Comparison of ENCODE assay signal across 13 cellular contexts in genomic region chr7:91995391-91995790, GRCh38. TPM values are rescaled to one million over a fixed set of nuclear protein-coding genes. Genes with fewer than 3 reads are reported as not detected.
A peak's percentile ranks its signal among the peaks of the same experiment; 100 is the strongest.
DNase-seq lines count a peak whose midpoint lies in the region; ATAC-seq and TF ChIP-seq lines count a peak whose summit lies in the region.
"Had no signal": no experiment of that assay in that cellular context is flagged by ENCODE, and none has a peak within 500 bp of the region (broad histone marks: within the 10 kb centered on the region; RNA-seq: fewer than 3 reads in every experiment).

No MANE protein-coding gene starts in this region.

- DNase-seq in OCI-LY7 (ENCODE audit: low spot score) = peak; percentile 12
- no peak for DNase-seq in HuH-7.5 (ENCODE audit: low spot score)
- DNase-seq in mesenchymal stem cell = no peak
- no peak for DNase-seq in NCI-H1436 (lab: John Stamatoyannopoulos, UW)
- DNase-seq in T-helper 17 cell = no peak
- DNase-seq: amniotic stem cell, GOT3, mucosa of descending colon, sigmoid colon had no signal

- no peak overlapping the region for H3K4me3 Mint-ChIP-seq in T-helper 17 cell
- H3K4me3 Mint-ChIP-seq: T-helper 2 cell treated with Interferon-gamma antibody and Interleukin-4, amounts not matched to agents 5 μg/mL and 100 μg/mL, for 36 hours had no signal

- no peak overlapping the region for H2BK5ac ChIP-seq in mesenchymal stem cell (ENCODE audit: low read depth, low read length, poor library complexity, severe bottlenecking)

- H3K36me3 Mint-ChIP-seq in T-helper 17 cell (ENCODE audit: low read depth) = peaks cover 7% of the 10 kb centered on the region

- no peaks in the 10 kb centered on the region for H3K9me3 ChIP-seq in OCI-LY7 (ENCODE audit: low read length)
- no peaks in the 10 kb centered on the region for H3K9me3 ChIP-seq in mesenchymal stem cell (ENCODE audit: control insufficient read depth, low read length)
- H3K9me3 ChIP-seq in T-helper 17 cell (ENCODE audit: control insufficient read depth, low read length, poor library complexity, severe bottlenecking) = no peaks in the 10 kb centered on the region
- H3K9me3 ChIP-seq: mucosa of descending colon, sigmoid colon had no signal

- intact Hi-C loops in OCI-LY7 (cut with micrococcal nuclease; ENCODE audit: unreplicated experiment) = no loop called here

- CTCF ChIA-PET in OCI-LY7 (lab: Charles Lee; ENCODE audit: unreplicated experiment) = no interaction called here

- H2BK120ac ChIP-seq in mesenchymal stem cell (ENCODE audit: low read depth, low read length) = no peak overlapping the region

- no peaks in the 10 kb centered on the region for H3K27me3 Mint-ChIP-seq in T-helper 17 cell

- no peak overlapping the region for H3K4me2 ChIP-seq in OCI-LY7 (ENCODE audit: low read length)
- no peak overlapping the region for H3K4me2 ChIP-seq in mesenchymal stem cell (ENCODE audit: low read length, poor library complexity, severe bottlenecking)

- no peak overlapping the region for H2BK15ac ChIP-seq in mesenchymal stem cell (ENCODE audit: low read depth, poor library complexity, severe bottlenecking)

- H3K4me3 ChIP-seq in OCI-LY7 (ENCODE audit: low read depth, low read length, poor library complexity, severe bottlenecking) (no peak overlapping the region), mesenchymal stem cell (ENCODE audit: insufficient read depth in 1 of 2, low read depth in 1 of 2, low read length in 2 of 2) (no peak overlapping the region)
- H3K4me3 ChIP-seq: mucosa of descending colon, sigmoid colon had no signal

- peaks cover 11% of the 10 kb centered on the region for H3K4me1 ChIP-seq in OCI-LY7 (ENCODE audit: insufficient read depth, low read length, poor library complexity, severe bottlenecking)
- H3K4me1 ChIP-seq in mesenchymal stem cell (ENCODE audit: control insufficient read depth, insufficient read depth, low read depth, low read length) = peaks cover 4% of the 10 kb centered on the region
- H3K4me1 ChIP-seq: sigmoid colon had no signal

- H3K23ac ChIP-seq in mesenchymal stem cell (ENCODE audit: low read length in 2 of 2) = no peak overlapping the region

- POLR2A ChIA-PET in OCI-LY7 (lab: Charles Lee) = interaction anchor here (0.7 to 1.1 kb wide), 4 partner anchors 24 to 68 kb away, joined by 3 to 10 read pairs (median 3); partner anchors contain the start of gene AKAP9

- H3K18ac ChIP-seq in mesenchymal stem cell (ENCODE audit: low read depth in 1 of 2, low read length in 2 of 2) = no peak overlapping the region

- H3K36me3 ChIP-seq in OCI-LY7 (ENCODE audit: insufficient read depth, low read length) (peaks cover 57% of the 10 kb centered on the region), mesenchymal stem cell (ENCODE audit: control insufficient read depth in 1 of 2, insufficient read depth in 2 of 2, low read depth in 1 of 2, low read length in 2 of 2) (peaks cover 16 to 69% of the 10 kb centered on the region in 2 experiments)

- TF ChIP-seq CTCF in OCI-LY7 (conservative IDR thresholded peaks at IDR 0.05; ENCODE audit: low read length) = no peak

- WGBS in mesenchymal stem cell = 99% methylated on average over 2 of the region's 2 CpGs

- no peak overlapping the region for H3K9ac ChIP-seq in mesenchymal stem cell (ENCODE audit: low read length)

- no peaks in the 10 kb centered on the region for H3K79me2 ChIP-seq in OCI-LY7 (ENCODE audit: insufficient read depth, low read depth, low read length)

- no peak overlapping the region for H2AK5ac ChIP-seq in mesenchymal stem cell (ENCODE audit: low read length, severe bottlenecking)

- no peak overlapping the region for H4K91ac ChIP-seq in mesenchymal stem cell (ENCODE audit: low read length)

- H3K9me2 ChIP-seq in OCI-LY7 (ENCODE audit: insufficient read depth, low read length) = no peaks in the 10 kb centered on the region

- H2AFZ ChIP-seq in OCI-LY7 (ENCODE audit: low read length) (no peak overlapping the region), mesenchymal stem cell (ENCODE audit: low read depth, low read length) (no peak overlapping the region)

- no peak overlapping the region for H3K4ac ChIP-seq in mesenchymal stem cell (ENCODE audit: low read depth in 1 of 2, low read length in 2 of 2)

- H3K4me1 Mint-ChIP-seq in T-helper 17 cell = peaks cover 4% of the 10 kb centered on the region

- no peak overlapping the region for H2BK12ac ChIP-seq in mesenchymal stem cell (ENCODE audit: low read length in 2 of 2)

- H4K8ac ChIP-seq in mesenchymal stem cell (ENCODE audit: low read length) = no peak overlapping the region

- BruUV-seq in OCI-LY7 (replicated peaks; lab: Mats Ljungman, UMichigan) = no TSS peak

- H3K27ac ChIP-seq in OCI-LY7 (ENCODE audit: low read depth, low read length, poor library complexity, severe bottlenecking) = peak overlapping the region; percentile 10
- H3K27ac ChIP-seq in mesenchymal stem cell (ENCODE audit: low read length, poor library complexity, severe bottlenecking) = no peak overlapping the region
- H3K27ac ChIP-seq: sigmoid colon had no signal

- H4K20me1 ChIP-seq in OCI-LY7 (ENCODE audit: insufficient read depth, low read length) = no peaks in the 10 kb centered on the region

- H3K27me3 ChIP-seq in mesenchymal stem cell (ENCODE audit: control insufficient read depth in 1 of 2, insufficient read depth in 1 of 2, low read length in 2 of 2) = no peaks in the 10 kb centered on the region
- H3K27me3 ChIP-seq: sigmoid colon had no signal

- H3K27ac Mint-ChIP-seq in T-helper 17 cell = no peak overlapping the region
- H3K27ac Mint-ChIP-seq: T-helper 2 cell treated with Interferon-gamma antibody and Interleukin-4, amounts not matched to agents 5 μg/mL and 100 μg/mL, for 36 hours had no signal

- ATAC-seq in GM18870 (IDR thresholded peaks at IDR 0.05; ENCODE audit: unreplicated experiment) (peak; percentile 91), GM21528 (IDR thresholded peaks at IDR 0.05; ENCODE audit: low FRiP score, unreplicated experiment) (peak; percentile 90), HG03097 (IDR thresholded peaks at IDR 0.05; ENCODE audit: low FRiP score, unreplicated experiment) (peak; percentile 75), T-helper 17 cell (no peak)
- ATAC-seq: mucosa of descending colon had no signal

- H3K79me1 ChIP-seq in mesenchymal stem cell (replicated peaks; ENCODE audit: low read length, poor library complexity, severe bottlenecking) = peaks cover 5% of the 10 kb centered on the region

- no peak overlapping the region for H3K14ac ChIP-seq in mesenchymal stem cell (ENCODE audit: low read length in 2 of 2)

RNA-seq across cellular contexts. Expression of gene AKAP9, which starts 54.7 kb away (rescaled TPM):
- total RNA-seq in OCI-LY7 (2014; rRNA removed; shearing (Covaris generic)) = 32.6 and 48.7 TPM in 2 replicates
- 38.1 and 43.0 TPM in 2 replicates for total RNA-seq in OCI-LY7 (2022)
- 10.0 TPM for polyA plus RNA-seq in mesenchymal stem cell (2013, experiment 1 of 2)
- polyA plus RNA-seq in mesenchymal stem cell (2013, experiment 2 of 2) = 9.1 TPM
- 10 to 100 TPM; 70.3 to 74.3 TPM for total RNA-seq in T-helper 17 cell
